Comparison of ENCODE assay signal across 8 cellular contexts in the genomic region with DNA sequence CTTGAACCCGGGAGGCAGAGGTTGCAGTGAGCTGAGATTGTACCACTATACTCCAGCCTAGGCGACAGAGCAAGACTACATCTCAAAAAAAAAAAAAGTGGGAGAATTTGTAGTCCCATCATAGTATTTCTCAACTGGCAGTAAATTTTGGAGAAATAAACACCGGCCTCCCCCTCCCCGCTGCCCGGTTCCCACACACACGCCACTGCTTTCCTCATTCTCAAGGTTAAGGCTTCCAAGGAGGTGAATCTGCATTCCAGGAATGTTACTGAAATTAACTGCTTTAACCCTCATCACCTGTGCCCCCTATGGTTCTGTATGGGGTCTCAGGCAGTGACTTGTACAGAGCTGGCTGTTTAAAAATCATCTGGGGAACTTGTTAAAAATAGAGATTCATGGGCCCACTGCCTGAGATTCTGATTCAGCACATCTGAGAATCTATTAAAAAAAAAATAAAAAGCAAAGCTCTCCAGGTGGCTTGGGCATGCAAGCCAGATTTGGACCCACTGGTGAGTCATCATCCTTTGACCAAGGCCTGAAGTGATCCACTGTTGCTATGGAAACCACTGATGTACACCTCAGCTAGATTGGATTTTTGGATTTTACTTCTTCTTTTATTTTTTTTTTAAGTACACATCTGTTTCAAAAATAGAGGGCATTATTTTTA. TPM values are rescaled to one million over a fixed set of nuclear protein-coding genes. Genes with fewer than 3 reads are reported as not detected.
DNase-seq lines count a peak whose midpoint lies in the region; ATAC-seq and TF ChIP-seq lines count a peak whose summit lies in the region.

No MANE protein-coding gene starts in this region.

- CTCF ChIA-PET in BJ (lab: Yijun Ruan, JAX): interaction anchor here (0.9 to 2.6 kb wide), 3 partner anchors 22 to 29 kb away, joined by 3 to 7 read pairs (median 3); no protein-coding TSS in a partner anchor

- POLR2A ChIA-PET in BJ (lab: Charles Lee): no interaction called here

- TF ChIP-seq CTCF in BJ (IDR thresholded peaks at IDR 0.05; ENCODE audit: insufficient read depth, low read depth, low read length) (no peak), coronary artery (IDR thresholded peaks at IDR 0.05) (no peak), smooth muscle cell (IDR thresholded peaks at IDR 0.05; ENCODE audit: borderline replicate concordance, insufficient read depth, poor library complexity, severe bottlenecking) (no peak)

- peaks cover 0 to 5% of the 10 kb centered on the region in 2 donors for H3K27me3 Mint-ChIP-seq in stimulated activated naive B cell treated with anti-CD40 and anti-IgM and Interleukin-4, amounts not matched to agents 10 μg/mL and 1 μg/mL and 100 μg/mL, for 72 hours

- ATAC-seq in GM21447 (IDR thresholded peaks at IDR 0.05; ENCODE audit: unreplicated experiment) (peak; percentile 59), GM19452 (IDR thresholded peaks at IDR 0.05; ENCODE audit: unreplicated experiment) (no peak)
- ATAC-seq in stimulated activated naive B cell treated with anti-CD40 and anti-IgM and Interleukin-4, amounts not matched to agents 10 μg/mL and 1 μg/mL and 100 μg/mL, for 72 hours (replicated peaks): peak; percentile 65 to 84
- ATAC-seq in stimulated activated naive CD8-positive, alpha-beta T cell treated with anti-CD3 and anti-CD28 coated beads, Interleukin-15, Interleukin-2, amounts not matched to agents 100 U/mL and 50 U/mL, for 24 hours: no peak

- H3K36me3 ChIP-seq in BJ (ENCODE audit: control insufficient read depth, insufficient read depth, low read length): no peaks in the 10 kb centered on the region
- H3K36me3 ChIP-seq in smooth muscle cell (ENCODE audit: low read depth): no peaks in the 10 kb centered on the region

- H3K27ac Mint-ChIP-seq in stimulated activated naive B cell treated with anti-CD40 and anti-IgM and Interleukin-4, amounts not matched to agents 10 μg/mL and 1 μg/mL and 100 μg/mL, for 72 hours: peak overlapping the region; percentile 76

- 90% methylated on average over 6 of the region's 6 CpGs for WGBS in smooth muscle cell (ENCODE audit: low lambda C conversion rate)

- H3K4me2 ChIP-seq in smooth muscle cell: no peak overlapping the region

- peak overlapping the region; percentile 47 to 65 for H3K27ac ChIP-seq in coronary artery
- H3K27ac ChIP-seq in smooth muscle cell (ENCODE audit: low read depth): no peak overlapping the region

- H3K4me1 ChIP-seq in smooth muscle cell (ENCODE audit: low read depth): no peaks in the 10 kb centered on the region

- H3K4me3 Mint-ChIP-seq in stimulated activated naive B cell treated with anti-CD40 and anti-IgM and Interleukin-4, amounts not matched to agents 10 μg/mL and 1 μg/mL and 100 μg/mL, for 72 hours: no peak overlapping the region

- no peak overlapping the region for H3K9ac ChIP-seq in smooth muscle cell (ENCODE audit: low read depth)

- H4K20me1 ChIP-seq in smooth muscle cell (ENCODE audit: low read depth): no peaks in the 10 kb centered on the region

- H3K4me3 ChIP-seq in BJ (ENCODE audit: low read depth, low read length) (no peak overlapping the region), coronary artery (no peak overlapping the region), smooth muscle cell (no peak overlapping the region)

- peak; percentile 52 for DNase-seq in BJ (ENCODE audit: low read depth)
- peak; percentile 91 for DNase-seq in NCI-H1694 (lab: John Stamatoyannopoulos, UW)
- DNase-seq in coronary artery (ENCODE audit: low spot score): no peak
- no peak for DNase-seq in stimulated activated naive B cell treated with anti-CD40 and anti-IgM and Interleukin-4, amounts not matched to agents 10 μg/mL and 1 μg/mL and 100 μg/mL, for 72 hours
- DNase-seq in stimulated activated naive CD8-positive, alpha-beta T cell treated with anti-CD3 and anti-CD28 coated beads, Interleukin-15, Interleukin-2, amounts not matched to agents 100 U/mL and 50 U/mL, for 24 hours: no peak
- DNase-seq in smooth muscle cell (lab: John Stamatoyannopoulos, UW; ENCODE audit: unreplicated experiment): no peak

- no peak overlapping the region for H2AFZ ChIP-seq in smooth muscle cell (ENCODE audit: low read depth)

- no peaks in the 10 kb centered on the region for H3K9me3 ChIP-seq in smooth muscle cell (replicated peaks; ENCODE audit: low read depth)

- no peaks in the 10 kb centered on the region for H3F3A ChIP-seq in smooth muscle cell (ENCODE audit: low read depth)

- H3K9me3 Mint-ChIP-seq in stimulated activated naive B cell treated with anti-CD40 and anti-IgM and Interleukin-4, amounts not matched to agents 10 μg/mL and 1 μg/mL and 100 μg/mL, for 72 hours: no peaks in the 10 kb centered on the region

- H3K27me3 ChIP-seq in BJ (ENCODE audit: control insufficient read depth, insufficient read depth, low read length) (no peaks in the 10 kb centered on the region), smooth muscle cell (ENCODE audit: low read depth) (no peaks in the 10 kb centered on the region)

- H3K79me2 ChIP-seq in smooth muscle cell (ENCODE audit: low read depth): no peaks in the 10 kb centered on the region

- H3K36me3 Mint-ChIP-seq in stimulated activated naive B cell treated with anti-CD40 and anti-IgM and Interleukin-4, amounts not matched to agents 10 μg/mL and 1 μg/mL and 100 μg/mL, for 72 hours: no peaks in the 10 kb centered on the region

- H3K4me1 Mint-ChIP-seq in stimulated activated naive B cell treated with anti-CD40 and anti-IgM and Interleukin-4, amounts not matched to agents 10 μg/mL and 1 μg/mL and 100 μg/mL, for 72 hours: peaks cover 5 to 12% of the 10 kb centered on the region in 2 donors

RNA-seq across cellular contexts. Expression of gene MRPL35, which starts 50.1 kb away (rescaled TPM):
- polyA plus RNA-seq in BJ (2011; rRNA removed) (30.3 and 49.2 TPM in 2 replicates), smooth muscle cell (27.9 and 31.9 TPM in 2 replicates)
- polyA minus RNA-seq in BJ (2011; rRNA and poly(A)+ RNA removed): 13.4 and 29.5 TPM in 2 replicates
- 37.6 and 49.0 TPM in 2 replicates for total RNA-seq in smooth muscle cell

RNA-seq across cellular contexts. Expression of gene IMMT, which starts 54.0 kb away (rescaled TPM):
- polyA plus RNA-seq in BJ (2011; rRNA removed): 33.7 and 51.3 TPM in 2 replicates
- 23.4 and 25.3 TPM in 2 replicates for polyA minus RNA-seq in BJ (2011; rRNA and poly(A)+ RNA removed)
- total RNA-seq in smooth muscle cell: 66.4 and 71.1 TPM in 2 replicates
- polyA plus RNA-seq in smooth muscle cell: 74.5 and 77.2 TPM in 2 replicates

Comparison
In these comparisons a context has a peak if more than half of its experiments do, and no peak if none do; other contexts are left out.
1. DNase-seq: peak in BJ (single experiment) and NCI-H1694 (single experiment); none in coronary artery (single experiment), stimulated activated naive B cell treated with anti-CD40 and anti-IgM and Interleukin-4, amounts not matched to agents 10 μg/mL and 1 μg/mL and 100 μg/mL, for 72 hours (single experiment), stimulated activated naive CD8-positive, alpha-beta T cell treated with anti-CD3 and anti-CD28 coated beads, Interleukin-15, Interleukin-2, amounts not matched to agents 100 U/mL and 50 U/mL, for 24 hours (single experiment) and smooth muscle cell (single experiment).
2. ATAC-seq: peak in GM21447 (single experiment) and stimulated activated naive B cell treated with anti-CD40 and anti-IgM and Interleukin-4, amounts not matched to agents 10 μg/mL and 1 μg/mL and 100 μg/mL, for 72 hours (2 of 2); none in GM19452 (single experiment) and stimulated activated naive CD8-positive, alpha-beta T cell treated with anti-CD3 and anti-CD28 coated beads, Interleukin-15, Interleukin-2, amounts not matched to agents 100 U/mL and 50 U/mL, for 24 hours (single experiment).